Comparison of ENCODE assay signal across 1 cellular context in the genomic region with DNA sequence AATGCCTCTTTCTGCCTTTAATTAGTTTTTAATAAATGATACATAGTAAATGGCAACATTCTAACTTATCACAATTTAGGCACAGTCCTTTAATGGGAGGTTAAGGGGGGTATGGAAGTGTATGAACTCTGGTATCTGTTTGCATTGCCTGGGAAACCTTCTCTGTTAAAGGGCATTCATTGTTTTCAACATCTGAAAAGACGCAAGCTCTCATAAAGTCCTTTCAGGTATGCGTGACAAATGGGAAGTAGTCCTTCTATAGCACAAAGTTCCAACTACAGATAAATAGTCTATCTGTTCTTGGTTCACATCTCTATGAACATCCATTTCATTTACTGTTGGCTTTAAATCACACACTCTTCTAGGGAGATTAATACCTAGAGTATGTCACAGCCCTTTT.
TF ChIP-seq lines count a peak whose summit lies in the region.

No MANE protein-coding gene starts in this region.

TF ChIP-seq in HepG2, 621 proteins besides CTCF, POLR2A, EP300 and RAD21 (continued from another document and continues in another):
- TF ChIP-seq, protein P1, sequence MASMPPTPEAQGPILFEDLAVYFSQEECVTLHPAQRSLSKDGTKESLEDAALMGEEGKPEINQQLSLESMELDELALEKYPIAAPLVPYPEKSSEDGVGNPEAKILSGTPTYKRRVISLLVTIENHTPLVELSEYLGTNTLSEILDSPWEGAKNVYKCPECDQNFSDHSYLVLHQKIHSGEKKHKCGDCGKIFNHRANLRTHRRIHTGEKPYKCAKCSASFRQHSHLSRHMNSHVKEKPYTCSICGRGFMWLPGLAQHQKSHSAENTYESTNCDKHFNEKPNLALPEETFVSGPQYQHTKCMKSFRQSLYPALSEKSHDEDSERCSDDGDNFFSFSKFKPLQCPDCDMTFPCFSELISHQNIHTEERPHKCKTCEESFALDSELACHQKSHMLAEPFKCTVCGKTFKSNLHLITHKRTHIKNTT (CRISPR knock-in tag; IDR thresholded peaks at IDR 0.05), result no peak
- TF ChIP-seq, protein P2, sequence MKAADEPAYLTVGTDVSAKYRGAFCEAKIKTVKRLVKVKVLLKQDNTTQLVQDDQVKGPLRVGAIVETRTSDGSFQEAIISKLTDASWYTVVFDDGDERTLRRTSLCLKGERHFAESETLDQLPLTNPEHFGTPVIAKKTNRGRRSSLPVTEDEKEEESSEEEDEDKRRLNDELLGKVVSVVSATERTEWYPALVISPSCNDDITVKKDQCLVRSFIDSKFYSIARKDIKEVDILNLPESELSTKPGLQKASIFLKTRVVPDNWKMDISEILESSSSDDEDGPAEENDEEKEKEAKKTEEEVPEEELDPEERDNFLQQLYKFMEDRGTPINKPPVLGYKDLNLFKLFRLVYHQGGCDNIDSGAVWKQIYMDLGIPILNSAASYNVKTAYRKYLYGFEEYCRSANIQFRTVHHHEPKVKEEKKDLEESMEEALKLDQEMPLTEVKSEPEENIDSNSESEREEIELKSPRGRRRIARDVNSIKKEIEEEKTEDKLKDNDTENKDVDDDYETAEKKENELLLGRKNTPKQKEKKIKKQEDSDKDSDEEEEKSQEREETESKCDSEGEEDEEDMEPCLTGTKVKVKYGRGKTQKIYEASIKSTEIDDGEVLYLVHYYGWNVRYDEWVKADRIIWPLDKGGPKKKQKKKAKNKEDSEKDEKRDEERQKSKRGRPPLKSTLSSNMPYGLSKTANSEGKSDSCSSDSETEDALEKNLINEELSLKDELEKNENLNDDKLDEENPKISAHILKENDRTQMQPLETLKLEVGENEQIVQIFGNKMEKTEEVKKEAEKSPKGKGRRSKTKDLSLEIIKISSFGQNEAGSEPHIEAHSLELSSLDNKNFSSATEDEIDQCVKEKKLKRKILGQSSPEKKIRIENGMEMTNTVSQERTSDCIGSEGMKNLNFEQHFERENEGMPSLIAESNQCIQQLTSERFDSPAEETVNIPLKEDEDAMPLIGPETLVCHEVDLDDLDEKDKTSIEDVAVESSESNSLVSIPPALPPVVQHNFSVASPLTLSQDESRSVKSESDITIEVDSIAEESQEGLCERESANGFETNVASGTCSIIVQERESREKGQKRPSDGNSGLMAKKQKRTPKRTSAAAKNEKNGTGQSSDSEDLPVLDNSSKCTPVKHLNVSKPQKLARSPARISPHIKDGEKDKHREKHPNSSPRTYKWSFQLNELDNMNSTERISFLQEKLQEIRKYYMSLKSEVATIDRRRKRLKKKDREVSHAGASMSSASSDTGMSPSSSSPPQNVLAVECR (CRISPR knock-in tag; IDR thresholded peaks at IDR 0.05; ENCODE audit: borderline replicate concordance), result no peak
- TF ChIP-seq, protein P3, sequence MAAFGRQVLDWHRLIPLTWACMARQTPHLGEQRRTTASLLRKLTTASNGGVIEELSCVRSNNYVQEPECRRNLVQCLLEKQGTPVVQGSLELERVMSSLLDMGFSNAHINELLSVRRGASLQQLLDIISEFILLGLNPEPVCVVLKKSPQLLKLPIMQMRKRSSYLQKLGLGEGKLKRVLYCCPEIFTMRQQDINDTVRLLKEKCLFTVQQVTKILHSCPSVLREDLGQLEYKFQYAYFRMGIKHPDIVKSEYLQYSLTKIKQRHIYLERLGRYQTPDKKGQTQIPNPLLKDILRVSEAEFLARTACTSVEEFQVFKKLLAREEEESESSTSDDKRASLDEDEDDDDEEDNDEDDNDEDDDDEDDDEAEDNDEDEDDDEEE (CRISPR knock-in tag; IDR thresholded peaks at IDR 0.05), result no peak
- TF ChIP-seq, protein P4, sequence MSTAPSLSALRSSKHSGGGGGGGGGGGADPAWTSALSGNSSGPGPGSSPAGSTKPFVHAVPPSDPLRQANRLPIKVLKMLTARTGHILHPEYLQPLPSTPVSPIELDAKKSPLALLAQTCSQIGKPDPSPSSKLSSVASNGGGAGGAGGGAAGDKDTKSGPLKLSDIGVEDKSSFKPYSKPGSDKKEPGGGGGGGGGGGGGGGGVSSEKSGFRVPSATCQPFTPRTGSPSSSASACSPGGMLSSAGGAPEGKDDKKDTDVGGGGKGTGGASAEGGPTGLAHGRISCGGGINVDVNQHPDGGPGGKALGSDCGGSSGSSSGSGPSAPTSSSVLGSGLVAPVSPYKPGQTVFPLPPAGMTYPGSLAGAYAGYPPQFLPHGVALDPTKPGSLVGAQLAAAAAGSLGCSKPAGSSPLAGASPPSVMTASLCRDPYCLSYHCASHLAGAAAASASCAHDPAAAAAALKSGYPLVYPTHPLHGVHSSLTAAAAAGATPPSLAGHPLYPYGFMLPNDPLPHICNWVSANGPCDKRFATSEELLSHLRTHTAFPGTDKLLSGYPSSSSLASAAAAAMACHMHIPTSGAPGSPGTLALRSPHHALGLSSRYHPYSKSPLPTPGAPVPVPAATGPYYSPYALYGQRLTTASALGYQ (CRISPR knock-in tag; IDR thresholded peaks at IDR 0.05), result no peak; the same call in 1 of the 2 replicates
- no peak for TF ChIP-seq ZNF138 (CRISPR knock-in tag; IDR thresholded peaks at IDR 0.05; ENCODE audit: low read depth)
- no peak for TF ChIP-seq ZNF776 (CRISPR knock-in tag; IDR thresholded peaks at IDR 0.05)
- 0 out of 2 replicates have a peak, but pooled peaks have one; percentile 75 for TF ChIP-seq EHMT2 (IDR thresholded peaks at IDR 0.05; ENCODE audit: borderline replicate concordance, low read depth, low read length)
- TF ChIP-seq ZFX (CRISPR knock-in tag; IDR thresholded peaks at IDR 0.05; ENCODE audit: low read depth), result no peak
- no peak for TF ChIP-seq ARHGAP35 (CRISPR knock-in tag; IDR thresholded peaks at IDR 0.05; ENCODE audit: borderline replicate concordance)
- TF ChIP-seq ZNF180 (CRISPR knock-in tag; IDR thresholded peaks at IDR 0.05; ENCODE audit: borderline replicate concordance, low read depth), result no peak
- TF ChIP-seq HES4 (CRISPR knock-in tag; IDR thresholded peaks at IDR 0.05; ENCODE audit: borderline replicate concordance), result no peak
- TF ChIP-seq HHEX (CRISPR knock-in tag; IDR thresholded peaks at IDR 0.05), result no peak
- TF ChIP-seq ZSCAN20 (CRISPR knock-in tag; IDR thresholded peaks at IDR 0.05; ENCODE audit: borderline replicate concordance), result no peak
- TF ChIP-seq, protein P5, sequence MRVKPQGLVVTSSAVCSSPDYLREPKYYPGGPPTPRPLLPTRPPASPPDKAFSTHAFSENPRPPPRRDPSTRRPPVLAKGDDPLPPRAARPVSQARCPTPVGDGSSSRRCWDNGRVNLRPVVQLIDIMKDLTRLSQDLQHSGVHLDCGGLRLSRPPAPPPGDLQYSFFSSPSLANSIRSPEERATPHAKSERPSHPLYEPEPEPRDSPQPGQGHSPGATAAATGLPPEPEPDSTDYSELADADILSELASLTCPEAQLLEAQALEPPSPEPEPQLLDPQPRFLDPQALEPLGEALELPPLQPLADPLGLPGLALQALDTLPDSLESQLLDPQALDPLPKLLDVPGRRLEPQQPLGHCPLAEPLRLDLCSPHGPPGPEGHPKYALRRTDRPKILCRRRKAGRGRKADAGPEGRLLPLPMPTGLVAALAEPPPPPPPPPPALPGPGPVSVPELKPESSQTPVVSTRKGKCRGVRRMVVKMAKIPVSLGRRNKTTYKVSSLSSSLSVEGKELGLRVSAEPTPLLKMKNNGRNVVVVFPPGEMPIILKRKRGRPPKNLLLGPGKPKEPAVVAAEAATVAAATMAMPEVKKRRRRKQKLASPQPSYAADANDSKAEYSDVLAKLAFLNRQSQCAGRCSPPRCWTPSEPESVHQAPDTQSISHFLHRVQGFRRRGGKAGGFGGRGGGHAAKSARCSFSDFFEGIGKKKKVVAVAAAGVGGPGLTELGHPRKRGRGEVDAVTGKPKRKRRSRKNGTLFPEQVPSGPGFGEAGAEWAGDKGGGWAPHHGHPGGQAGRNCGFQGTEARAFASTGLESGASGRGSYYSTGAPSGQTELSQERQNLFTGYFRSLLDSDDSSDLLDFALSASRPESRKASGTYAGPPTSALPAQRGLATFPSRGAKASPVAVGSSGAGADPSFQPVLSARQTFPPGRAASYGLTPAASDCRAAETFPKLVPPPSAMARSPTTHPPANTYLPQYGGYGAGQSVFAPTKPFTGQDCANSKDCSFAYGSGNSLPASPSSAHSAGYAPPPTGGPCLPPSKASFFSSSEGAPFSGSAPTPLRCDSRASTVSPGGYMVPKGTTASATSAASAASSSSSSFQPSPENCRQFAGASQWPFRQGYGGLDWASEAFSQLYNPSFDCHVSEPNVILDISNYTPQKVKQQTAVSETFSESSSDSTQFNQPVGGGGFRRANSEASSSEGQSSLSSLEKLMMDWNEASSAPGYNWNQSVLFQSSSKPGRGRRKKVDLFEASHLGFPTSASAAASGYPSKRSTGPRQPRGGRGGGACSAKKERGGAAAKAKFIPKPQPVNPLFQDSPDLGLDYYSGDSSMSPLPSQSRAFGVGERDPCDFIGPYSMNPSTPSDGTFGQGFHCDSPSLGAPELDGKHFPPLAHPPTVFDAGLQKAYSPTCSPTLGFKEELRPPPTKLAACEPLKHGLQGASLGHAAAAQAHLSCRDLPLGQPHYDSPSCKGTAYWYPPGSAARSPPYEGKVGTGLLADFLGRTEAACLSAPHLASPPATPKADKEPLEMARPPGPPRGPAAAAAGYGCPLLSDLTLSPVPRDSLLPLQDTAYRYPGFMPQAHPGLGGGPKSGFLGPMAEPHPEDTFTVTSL (CRISPR knock-in tag; IDR thresholded peaks at IDR 0.05; ENCODE audit: borderline replicate concordance), result peak; percentile 85
- TF ChIP-seq ZNF713 (CRISPR knock-in tag; IDR thresholded peaks at IDR 0.05), result no peak
- no peak for TF ChIP-seq NKX3-1 (CRISPR knock-in tag; IDR thresholded peaks at IDR 0.05)
- TF ChIP-seq, protein P6, sequence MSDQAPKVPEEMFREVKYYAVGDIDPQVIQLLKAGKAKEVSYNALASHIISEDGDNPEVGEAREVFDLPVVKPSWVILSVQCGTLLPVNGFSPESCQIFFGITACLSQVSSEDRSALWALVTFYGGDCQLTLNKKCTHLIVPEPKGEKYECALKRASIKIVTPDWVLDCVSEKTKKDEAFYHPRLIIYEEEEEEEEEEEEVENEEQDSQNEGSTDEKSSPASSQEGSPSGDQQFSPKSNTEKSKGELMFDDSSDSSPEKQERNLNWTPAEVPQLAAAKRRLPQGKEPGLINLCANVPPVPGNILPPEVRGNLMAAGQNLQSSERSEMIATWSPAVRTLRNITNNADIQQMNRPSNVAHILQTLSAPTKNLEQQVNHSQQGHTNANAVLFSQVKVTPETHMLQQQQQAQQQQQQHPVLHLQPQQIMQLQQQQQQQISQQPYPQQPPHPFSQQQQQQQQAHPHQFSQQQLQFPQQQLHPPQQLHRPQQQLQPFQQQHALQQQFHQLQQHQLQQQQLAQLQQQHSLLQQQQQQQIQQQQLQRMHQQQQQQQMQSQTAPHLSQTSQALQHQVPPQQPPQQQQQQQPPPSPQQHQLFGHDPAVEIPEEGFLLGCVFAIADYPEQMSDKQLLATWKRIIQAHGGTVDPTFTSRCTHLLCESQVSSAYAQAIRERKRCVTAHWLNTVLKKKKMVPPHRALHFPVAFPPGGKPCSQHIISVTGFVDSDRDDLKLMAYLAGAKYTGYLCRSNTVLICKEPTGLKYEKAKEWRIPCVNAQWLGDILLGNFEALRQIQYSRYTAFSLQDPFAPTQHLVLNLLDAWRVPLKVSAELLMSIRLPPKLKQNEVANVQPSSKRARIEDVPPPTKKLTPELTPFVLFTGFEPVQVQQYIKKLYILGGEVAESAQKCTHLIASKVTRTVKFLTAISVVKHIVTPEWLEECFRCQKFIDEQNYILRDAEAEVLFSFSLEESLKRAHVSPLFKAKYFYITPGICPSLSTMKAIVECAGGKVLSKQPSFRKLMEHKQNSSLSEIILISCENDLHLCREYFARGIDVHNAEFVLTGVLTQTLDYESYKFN (CRISPR knock-in tag; conservative IDR thresholded peaks at IDR 0.05), result peak; percentile 84
- TF ChIP-seq, protein P7, sequence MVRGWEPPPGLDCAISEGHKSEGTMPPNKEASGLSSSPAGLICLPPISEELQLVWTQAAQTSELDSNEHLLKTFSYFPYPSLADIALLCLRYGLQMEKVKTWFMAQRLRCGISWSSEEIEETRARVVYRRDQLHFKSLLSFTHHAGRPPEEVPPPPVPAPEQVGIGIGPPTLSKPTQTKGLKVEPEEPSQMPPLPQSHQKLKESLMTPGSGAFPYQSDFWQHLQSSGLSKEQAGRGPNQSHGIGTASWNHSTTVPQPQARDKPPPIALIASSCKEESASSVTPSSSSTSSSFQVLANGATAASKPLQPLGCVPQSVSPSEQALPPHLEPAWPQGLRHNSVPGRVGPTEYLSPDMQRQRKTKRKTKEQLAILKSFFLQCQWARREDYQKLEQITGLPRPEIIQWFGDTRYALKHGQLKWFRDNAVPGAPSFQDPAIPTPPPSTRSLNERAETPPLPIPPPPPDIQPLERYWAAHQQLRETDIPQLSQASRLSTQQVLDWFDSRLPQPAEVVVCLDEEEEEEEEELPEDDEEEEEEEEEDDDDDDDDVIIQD (CRISPR knock-in tag; IDR thresholded peaks at IDR 0.05; ENCODE audit: low read depth), result peak; percentile 100
- TF ChIP-seq MED13 (CRISPR knock-in tag; IDR thresholded peaks at IDR 0.05), result no peak
- no peak for TF ChIP-seq HNRNPH1 (optimal IDR thresholded peaks at IDR 0.05; ENCODE audit: low read depth, low read length)
- TF ChIP-seq, protein P8, sequence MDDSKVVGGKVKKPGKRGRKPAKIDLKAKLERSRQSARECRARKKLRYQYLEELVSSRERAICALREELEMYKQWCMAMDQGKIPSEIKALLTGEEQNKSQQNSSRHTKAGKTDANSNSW (CRISPR knock-in tag; IDR thresholded peaks at IDR 0.05; ENCODE audit: borderline replicate concordance), result no peak
- TF ChIP-seq, protein P9, sequence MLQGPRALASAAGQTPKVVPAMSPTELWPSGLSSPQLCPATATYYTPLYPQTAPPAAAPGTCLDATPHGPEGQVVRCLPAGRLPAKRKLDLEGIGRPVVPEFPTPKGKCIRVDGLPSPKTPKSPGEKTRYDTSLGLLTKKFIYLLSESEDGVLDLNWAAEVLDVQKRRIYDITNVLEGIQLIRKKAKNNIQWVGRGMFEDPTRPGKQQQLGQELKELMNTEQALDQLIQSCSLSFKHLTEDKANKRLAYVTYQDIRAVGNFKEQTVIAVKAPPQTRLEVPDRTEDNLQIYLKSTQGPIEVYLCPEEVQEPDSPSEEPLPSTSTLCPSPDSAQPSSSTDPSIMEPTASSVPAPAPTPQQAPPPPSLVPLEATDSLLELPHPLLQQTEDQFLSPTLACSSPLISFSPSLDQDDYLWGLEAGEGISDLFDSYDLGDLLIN (CRISPR knock-in tag; IDR thresholded peaks at IDR 0.05; ENCODE audit: borderline replicate concordance), result no peak
- TF ChIP-seq ZKSCAN8 (CRISPR knock-in tag; IDR thresholded peaks at IDR 0.05; ENCODE audit: borderline replicate concordance), result 0 out of 2 replicates have a peak, but pooled peaks have one; percentile 30
- TF ChIP-seq RXRB (CRISPR knock-in tag; IDR thresholded peaks at IDR 0.05; ENCODE audit: borderline replicate concordance), result peak; percentile 70; the same call in 1 of the 2 replicates
- TF ChIP-seq PCBP1 (IDR thresholded peaks at IDR 0.05; ENCODE audit: borderline replicate concordance, low read depth, low read length), result no peak
- peak; percentile 81 for TF ChIP-seq BCL6 (CRISPR knock-in tag; IDR thresholded peaks at IDR 0.05)
- TF ChIP-seq, protein P10, sequence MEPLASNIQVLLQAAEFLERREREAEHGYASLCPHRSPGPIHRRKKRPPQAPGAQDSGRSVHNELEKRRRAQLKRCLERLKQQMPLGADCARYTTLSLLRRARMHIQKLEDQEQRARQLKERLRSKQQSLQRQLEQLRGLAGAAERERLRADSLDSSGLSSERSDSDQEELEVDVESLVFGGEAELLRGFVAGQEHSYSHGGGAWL (CRISPR knock-in tag; IDR thresholded peaks at IDR 0.05), result no peak
- no peak for TF ChIP-seq SIX4 (CRISPR knock-in tag; IDR thresholded peaks at IDR 0.05)
- TF ChIP-seq CBFB (CRISPR knock-in tag; IDR thresholded peaks at IDR 0.05), result no peak
- no peak for TF ChIP-seq ZZZ3 (CRISPR knock-in tag; IDR thresholded peaks at IDR 0.05; ENCODE audit: borderline replicate concordance)
- TF ChIP-seq EZH2 (conservative IDR thresholded peaks at IDR 0.05; ENCODE audit: low read depth, low read length), result no peak
- no peak for TF ChIP-seq ZNF775 (CRISPR knock-in tag; IDR thresholded peaks at IDR 0.05; ENCODE audit: borderline replicate concordance)
